In genomic region chr17:19377602-19378415, GRCh38 we compare ENCODE assay signal across 8 cellular contexts. TPM values are rescaled to one million over a fixed set of nuclear protein-coding genes. Genes with fewer than 3 reads are reported as not detected.
A peak's percentile ranks its signal among the peaks of the same experiment; 100 is the strongest.
DNase-seq lines count a peak whose midpoint lies in the region; ATAC-seq, FAIRE-seq and TF ChIP-seq lines count a peak whose summit lies in the region.

No MANE protein-coding gene starts in this region.

- intact Hi-C loops in right cardiac atrium (cut with DNase I): loop anchor here in 1 of 4 donors (5.0 kb wide), 1 partner anchor 129 kb away; no protein-coding TSS in a partner anchor
- intact Hi-C loops in psoas muscle (cut with DNase I): no loop called here

- no peak for TF ChIP-seq CTCF in astrocyte (IDR thresholded peaks at IDR 0.05; ENCODE audit: insufficient read depth, low read depth, low read length)
- no peak for TF ChIP-seq CTCF in psoas muscle (IDR thresholded peaks at IDR 0.05)

- peaks cover 14% of the 10 kb centered on the region for H3K36me3 Mint-ChIP-seq in astrocyte (ENCODE audit: low read depth, unreplicated experiment)

- H3K4me2 ChIP-seq in astrocyte (ENCODE audit: low read length): peak overlapping the region; percentile 95

- peaks cover 39% of the 10 kb centered on the region for H3K79me2 ChIP-seq in astrocyte (ENCODE audit: insufficient read depth, low read length)

- FAIRE-seq in GM18507 (lab: Jason Lieb, UNC) (peak; percentile 100), astrocyte (lab: Jason Lieb, UNC) (peak; percentile 73), urothelium cell line (lab: Jason Lieb, UNC) (peak; percentile 94)

- under 1% methylated on average over 67 of the region's 67 CpGs for WGBS in right cardiac atrium
- 0 to 1% (median 0%) methylated on average over 67 of the region's 67 CpGs for WGBS in psoas muscle, 3 donors

- H3K9ac ChIP-seq in astrocyte (ENCODE audit: low read length): peak overlapping the region; percentile 90

- peaks cover 10% of the 10 kb centered on the region for H3K4me1 Mint-ChIP-seq in astrocyte (ENCODE audit: low read depth, unreplicated experiment)

- H3K4me1 ChIP-seq in astrocyte (ENCODE audit: insufficient read depth, low read length) (peaks cover 13% of the 10 kb centered on the region), right cardiac atrium (ENCODE audit: control insufficient read depth, insufficient read depth, low read length) (no peaks in the 10 kb centered on the region), psoas muscle (peaks cover 16% of the 10 kb centered on the region)

- H4K20me1 ChIP-seq in astrocyte (ENCODE audit: insufficient read depth, low read length): peaks cover 37% of the 10 kb centered on the region

- peak overlapping the region; percentile 75 for H3K4me3 ChIP-seq in astrocyte (ENCODE audit: insufficient read depth, low read depth, low read length)
- H3K4me3 ChIP-seq in right cardiac atrium (ENCODE audit: low read length): peak overlapping the region; percentile 63
- peak overlapping the region; percentile 74 for H3K4me3 ChIP-seq in psoas muscle

- no peaks in the 10 kb centered on the region for H3K27me3 Mint-ChIP-seq in astrocyte (ENCODE audit: low read depth, unreplicated experiment)

- H3K27me3 ChIP-seq in astrocyte (ENCODE audit: insufficient read depth, low read length) (no peaks in the 10 kb centered on the region), right cardiac atrium (ENCODE audit: control insufficient read depth, insufficient read depth) (no peaks in the 10 kb centered on the region), psoas muscle (ENCODE audit: insufficient read depth in 3 of 3, low read length in 2 of 3) (no peaks in the 10 kb centered on the region)

- peak overlapping the region; percentile 95 for H3K4me3 Mint-ChIP-seq in astrocyte (ENCODE audit: unreplicated experiment)

- H2AFZ ChIP-seq in astrocyte (ENCODE audit: low read depth, low read length): peak overlapping the region; percentile 95

- no peaks in the 10 kb centered on the region for H3K9me3 ChIP-seq in astrocyte (ENCODE audit: insufficient read depth, low read depth, low read length)
- no peaks in the 10 kb centered on the region for H3K9me3 ChIP-seq in right cardiac atrium (ENCODE audit: control insufficient read depth, low read length)
- H3K9me3 ChIP-seq in psoas muscle: no peaks in the 10 kb centered on the region

- ATAC-seq in HG02973 (IDR thresholded peaks at IDR 0.05; ENCODE audit: unreplicated experiment): peak; percentile 88
- peak; percentile 97 to 98 for ATAC-seq in right cardiac atrium
- peak; percentile 93 to 98 (median 95) for ATAC-seq in psoas muscle

- DNase-seq in GM18507 (ENCODE audit: extremely low spot score, insufficient read length, low read depth) (peak; percentile 100), NCI-H1930 (lab: John Stamatoyannopoulos, UW) (peak; percentile 96 to 98), T-helper 22 cell (ENCODE audit: low read depth) (peak; percentile 92), astrocyte (ENCODE audit: low read depth) (peak; percentile 96), right cardiac atrium (peak; percentile 99 to 100 (median 99)), psoas muscle (peak; percentile 99 to 100), urothelium cell line (ENCODE audit: low spot score) (peak; percentile 99)

- H3K27ac ChIP-seq in astrocyte (ENCODE audit: low read depth, low read length) (peak overlapping the region; percentile 96), right cardiac atrium (ENCODE audit: low read length) (peak overlapping the region; percentile 98), psoas muscle (peak overlapping the region; percentile 94)

- no peaks in the 10 kb centered on the region for H3K9me3 Mint-ChIP-seq in astrocyte (ENCODE audit: unreplicated experiment)

- H3K36me3 ChIP-seq in astrocyte (ENCODE audit: insufficient read depth, low read length): peaks cover 12% of the 10 kb centered on the region
- peaks cover 0 to 33% of the 10 kb centered on the region in 2 donors for H3K36me3 ChIP-seq in psoas muscle (ENCODE audit: insufficient read depth in 1 of 2, low read depth in 1 of 2)

- peak overlapping the region; percentile 97 for H3K27ac Mint-ChIP-seq in astrocyte (ENCODE audit: unreplicated experiment)

RNA-seq across cellular contexts. Expression of gene MAPK7, which starts 0.5 kb away (rescaled TPM):
- 25.1 and 34.3 TPM in 2 replicates for total RNA-seq in astrocyte
- total RNA-seq in right cardiac atrium: 10 to 100 TPM; 13.3 to 16.7 (median 16.3) TPM
- 9.0 TPM for polyA plus RNA-seq in right cardiac atrium
- total RNA-seq in psoas muscle: 1 to 10 TPM; 6.7 to 9.8 (median 7.6) TPM
- 10 to 100 TPM in 1 of 3 donors, 1 to 10 TPM in 2; 6.1 to 12.6 (median 6.9) TPM for polyA plus RNA-seq in psoas muscle

RNA-seq across cellular contexts. Expression of gene MFAP4, which starts 9.2 kb away (rescaled TPM):
- total RNA-seq in astrocyte: 0.93 and 3.7 TPM in 2 replicates
- total RNA-seq in right cardiac atrium: 100 to 1,000 TPM in 3 of 4 donors, 10 to 100 TPM in 1; 92.8 to 160 (median 131) TPM
- polyA plus RNA-seq in right cardiac atrium: 95.2 TPM
- total RNA-seq in psoas muscle: 10 to 100 TPM in 2 of 4 donors, 1 to 10 TPM in 2; 8.7 to 44.5 (median 15.1) TPM
- 1 to 10 TPM; 5.8 to 8.9 (median 6.7) TPM for polyA plus RNA-seq in psoas muscle

RNA-seq across cellular contexts. Expression of gene B9D1, which starts 15.3 kb away (rescaled TPM):
- total RNA-seq in astrocyte (10.2 and 10.9 TPM in 2 replicates), right cardiac atrium (10 to 100 TPM in 3 of 4 donors, 1 to 10 TPM in 1; 9.8 to 14.6 (median 12.1) TPM), psoas muscle (1 to 10 TPM; 4.7 to 8.7 (median 6.4) TPM)
- polyA plus RNA-seq in right cardiac atrium (20.9 TPM), psoas muscle (1 to 10 TPM; 7.0 to 9.2 (median 7.3) TPM)

RNA-seq across cellular contexts. Expression of gene RNF112, which starts 33.2 kb away (rescaled TPM):
- 0.36 and 0.96 TPM in 2 replicates for total RNA-seq in astrocyte
- 1 to 10 TPM; 2.5 to 6.3 (median 4.4) TPM for total RNA-seq in right cardiac atrium
- 3.3 TPM for polyA plus RNA-seq in right cardiac atrium
- 1 to 10 TPM in 2 of 4 donors, under 1 TPM in 2; 0.49 to 1.3 (median 0.85) TPM for total RNA-seq in psoas muscle
- polyA plus RNA-seq in psoas muscle: 1 to 10 TPM in 2 of 3 donors, under 1 TPM in 1; 0.25 to 1.5 (median 1.3) TPM

Comparison
In these comparisons a context has a peak if more than half of its experiments do, and no peak if none do; other contexts are left out.
1. Peak in every context shown above with its lines: DNase-seq, ATAC-seq, H3K4me3 ChIP-seq and H3K27ac ChIP-seq.